ENCODE assay signal across 1 cellular context in the genomic region with DNA sequence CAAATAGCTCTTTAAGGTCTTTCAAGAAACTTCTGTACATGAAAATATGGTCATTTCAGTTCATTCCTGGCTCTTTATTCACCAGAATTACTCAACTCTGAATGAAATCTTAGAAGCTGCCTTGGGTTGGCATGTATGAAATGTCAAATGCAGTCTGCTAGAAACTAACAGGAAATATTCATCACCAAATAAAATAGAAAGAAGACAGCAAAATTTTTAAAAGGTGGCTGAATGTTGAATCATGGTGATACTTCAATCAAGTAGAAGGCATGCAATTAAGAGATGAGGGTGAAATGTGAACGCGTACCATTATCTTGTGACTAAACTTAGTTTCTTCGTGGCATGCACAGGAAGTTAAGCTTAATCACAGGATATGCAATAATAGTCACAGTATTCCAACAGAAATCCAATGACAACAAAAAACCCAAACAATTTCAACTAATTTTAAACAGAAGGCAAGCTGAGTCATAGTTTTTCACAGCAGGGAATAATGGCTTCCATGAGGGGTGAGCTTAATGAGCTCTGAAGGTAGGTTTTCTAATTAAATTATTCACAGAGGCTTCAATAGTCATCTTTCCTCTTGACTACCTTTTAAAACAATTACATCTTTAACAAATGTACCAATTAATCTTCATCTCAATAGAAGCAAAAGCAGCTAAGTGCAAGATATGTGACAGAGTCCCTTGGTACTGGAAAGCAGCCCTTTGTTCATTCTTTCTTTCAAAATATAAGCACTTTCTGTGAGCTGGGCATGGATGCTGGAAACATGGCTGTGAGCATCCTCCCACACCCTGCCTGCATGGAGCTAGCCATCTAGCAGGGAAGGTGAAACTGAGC.
TF ChIP-seq lines count a peak whose summit lies in the region.

No MANE protein-coding gene starts in this region.

TF ChIP-seq in SK-N-SH, 30 proteins besides CTCF, POLR2A, EP300 and RAD21 (continued from another document):
- TF ChIP-seq ZBTB33 (IDR thresholded peaks at IDR 0.05; ENCODE audit: borderline replicate concordance, low read depth) = 0 out of 2 replicates have a peak, but pooled peaks have one; percentile 19
- no peak; the same call in 1 of the 2 replicates for TF ChIP-seq YY1 (IDR thresholded peaks at IDR 0.05; ENCODE audit: low read depth)
- no peak for TF ChIP-seq RCOR1 (IDR thresholded peaks at IDR 0.05; ENCODE audit: low read length)
- peak; percentile 57 for TF ChIP-seq GABPA (IDR thresholded peaks at IDR 0.05; ENCODE audit: low read depth)
